1 cellular context compared by ENCODE assay signal in the genomic region with DNA sequence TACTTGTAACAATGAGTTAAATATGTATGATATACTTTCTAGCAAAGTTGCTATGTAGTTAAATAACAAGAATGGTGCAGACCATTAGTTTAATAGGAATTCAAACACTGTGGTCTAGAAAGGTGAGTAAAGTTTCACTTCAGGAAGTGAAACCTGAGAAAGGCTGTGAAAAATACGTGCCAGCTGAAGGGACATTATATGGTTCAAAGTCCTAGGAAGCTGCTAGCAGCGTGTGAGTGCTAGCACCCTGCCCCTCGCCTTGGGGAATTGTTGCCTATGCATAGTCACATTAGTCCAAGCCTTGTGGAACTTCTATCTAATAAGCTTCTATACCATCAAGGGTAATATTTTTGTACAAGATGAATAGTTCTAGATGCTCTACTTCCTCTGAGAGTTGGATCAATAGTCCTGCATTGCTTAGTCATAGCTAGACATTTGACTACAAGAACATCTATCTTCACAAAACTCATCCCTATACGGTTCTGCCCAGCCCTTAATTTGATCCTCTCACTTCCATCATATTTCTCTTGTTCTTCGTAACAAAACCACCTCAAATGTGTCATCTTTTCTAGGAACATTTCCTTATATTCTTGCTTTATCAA.
TF ChIP-seq lines count a peak whose summit lies in the region.

No MANE protein-coding gene starts in this region.

TF ChIP-seq in GM12878, 131 proteins besides CTCF, POLR2A, EP300 and RAD21 (continued from another document):
- TF ChIP-seq, protein P1, sequence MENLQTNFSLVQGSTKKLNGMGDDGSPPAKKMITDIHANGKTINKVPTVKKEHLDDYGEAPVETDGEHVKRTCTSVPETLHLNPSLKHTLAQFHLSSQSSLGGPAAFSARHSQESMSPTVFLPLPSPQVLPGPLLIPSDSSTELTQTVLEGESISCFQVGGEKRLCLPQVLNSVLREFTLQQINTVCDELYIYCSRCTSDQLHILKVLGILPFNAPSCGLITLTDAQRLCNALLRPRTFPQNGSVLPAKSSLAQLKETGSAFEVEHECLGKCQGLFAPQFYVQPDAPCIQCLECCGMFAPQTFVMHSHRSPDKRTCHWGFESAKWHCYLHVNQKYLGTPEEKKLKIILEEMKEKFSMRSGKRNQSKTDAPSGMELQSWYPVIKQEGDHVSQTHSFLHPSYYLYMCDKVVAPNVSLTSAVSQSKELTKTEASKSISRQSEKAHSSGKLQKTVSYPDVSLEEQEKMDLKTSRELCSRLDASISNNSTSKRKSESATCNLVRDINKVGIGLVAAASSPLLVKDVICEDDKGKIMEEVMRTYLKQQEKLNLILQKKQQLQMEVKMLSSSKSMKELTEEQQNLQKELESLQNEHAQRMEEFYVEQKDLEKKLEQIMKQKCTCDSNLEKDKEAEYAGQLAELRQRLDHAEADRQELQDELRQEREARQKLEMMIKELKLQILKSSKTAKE (IDR thresholded peaks at IDR 0.05; ENCODE audit: low read depth, poor library complexity, severe bottlenecking): peak; percentile 44
- TF ChIP-seq NBN (IDR thresholded peaks at IDR 0.05): peak; percentile 59; the same call in 1 of the 2 replicates
- no peak for TF ChIP-seq NFYA (IDR thresholded peaks at IDR 0.05; ENCODE audit: borderline replicate concordance, low read depth, low read length)
- TF ChIP-seq NR2C1 (IDR thresholded peaks at IDR 0.05): no peak
- TF ChIP-seq, protein P2, sequence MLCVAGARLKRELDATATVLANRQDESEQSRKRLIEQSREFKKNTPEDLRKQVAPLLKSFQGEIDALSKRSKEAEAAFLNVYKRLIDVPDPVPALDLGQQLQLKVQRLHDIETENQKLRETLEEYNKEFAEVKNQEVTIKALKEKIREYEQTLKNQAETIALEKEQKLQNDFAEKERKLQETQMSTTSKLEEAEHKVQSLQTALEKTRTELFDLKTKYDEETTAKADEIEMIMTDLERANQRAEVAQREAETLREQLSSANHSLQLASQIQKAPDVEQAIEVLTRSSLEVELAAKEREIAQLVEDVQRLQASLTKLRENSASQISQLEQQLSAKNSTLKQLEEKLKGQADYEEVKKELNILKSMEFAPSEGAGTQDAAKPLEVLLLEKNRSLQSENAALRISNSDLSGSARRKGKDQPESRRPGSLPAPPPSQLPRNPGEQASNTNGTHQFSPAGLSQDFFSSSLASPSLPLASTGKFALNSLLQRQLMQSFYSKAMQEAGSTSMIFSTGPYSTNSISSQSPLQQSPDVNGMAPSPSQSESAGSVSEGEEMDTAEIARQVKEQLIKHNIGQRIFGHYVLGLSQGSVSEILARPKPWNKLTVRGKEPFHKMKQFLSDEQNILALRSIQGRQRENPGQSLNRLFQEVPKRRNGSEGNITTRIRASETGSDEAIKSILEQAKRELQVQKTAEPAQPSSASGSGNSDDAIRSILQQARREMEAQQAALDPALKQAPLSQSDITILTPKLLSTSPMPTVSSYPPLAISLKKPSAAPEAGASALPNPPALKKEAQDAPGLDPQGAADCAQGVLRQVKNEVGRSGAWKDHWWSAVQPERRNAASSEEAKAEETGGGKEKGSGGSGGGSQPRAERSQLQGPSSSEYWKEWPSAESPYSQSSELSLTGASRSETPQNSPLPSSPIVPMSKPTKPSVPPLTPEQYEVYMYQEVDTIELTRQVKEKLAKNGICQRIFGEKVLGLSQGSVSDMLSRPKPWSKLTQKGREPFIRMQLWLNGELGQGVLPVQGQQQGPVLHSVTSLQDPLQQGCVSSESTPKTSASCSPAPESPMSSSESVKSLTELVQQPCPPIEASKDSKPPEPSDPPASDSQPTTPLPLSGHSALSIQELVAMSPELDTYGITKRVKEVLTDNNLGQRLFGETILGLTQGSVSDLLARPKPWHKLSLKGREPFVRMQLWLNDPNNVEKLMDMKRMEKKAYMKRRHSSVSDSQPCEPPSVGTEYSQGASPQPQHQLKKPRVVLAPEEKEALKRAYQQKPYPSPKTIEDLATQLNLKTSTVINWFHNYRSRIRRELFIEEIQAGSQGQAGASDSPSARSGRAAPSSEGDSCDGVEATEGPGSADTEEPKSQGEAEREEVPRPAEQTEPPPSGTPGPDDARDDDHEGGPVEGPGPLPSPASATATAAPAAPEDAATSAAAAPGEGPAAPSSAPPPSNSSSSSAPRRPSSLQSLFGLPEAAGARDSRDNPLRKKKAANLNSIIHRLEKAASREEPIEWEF (IDR thresholded peaks at IDR 0.05; ENCODE audit: insufficient replicate concordance, low read depth, low read length): peak; percentile 51
- TF ChIP-seq GATAD2B (conservative IDR thresholded peaks at IDR 0.05; ENCODE audit: low read depth): 0 out of 2 replicates have a peak, but pooled peaks have one; percentile 54
- TF ChIP-seq POU2F2 (IDR thresholded peaks at IDR 0.05; ENCODE audit: borderline replicate concordance, low read depth, low read length): peak; percentile 61; the same call in 1 of the 3 replicates
- 0 out of 2 replicates have a peak, but pooled peaks have one; percentile 9 for TF ChIP-seq BMI1 (IDR thresholded peaks at IDR 0.05; ENCODE audit: borderline replicate concordance)
- TF ChIP-seq, protein P3, sequence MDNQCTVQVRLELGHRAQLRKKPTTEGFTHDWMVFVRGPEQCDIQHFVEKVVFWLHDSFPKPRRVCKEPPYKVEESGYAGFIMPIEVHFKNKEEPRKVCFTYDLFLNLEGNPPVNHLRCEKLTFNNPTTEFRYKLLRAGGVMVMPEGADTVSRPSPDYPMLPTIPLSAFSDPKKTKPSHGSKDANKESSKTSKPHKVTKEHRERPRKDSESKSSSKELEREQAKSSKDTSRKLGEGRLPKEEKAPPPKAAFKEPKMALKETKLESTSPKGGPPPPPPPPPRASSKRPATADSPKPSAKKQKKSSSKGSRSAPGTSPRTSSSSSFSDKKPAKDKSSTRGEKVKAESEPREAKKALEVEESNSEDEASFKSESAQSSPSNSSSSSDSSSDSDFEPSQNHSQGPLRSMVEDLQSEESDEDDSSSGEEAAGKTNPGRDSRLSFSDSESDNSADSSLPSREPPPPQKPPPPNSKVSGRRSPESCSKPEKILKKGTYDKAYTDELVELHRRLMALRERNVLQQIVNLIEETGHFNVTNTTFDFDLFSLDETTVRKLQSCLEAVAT (IDR thresholded peaks at IDR 0.05): 0 out of 2 replicates have a peak, but pooled peaks have one; percentile 10
- TF ChIP-seq, protein P4, sequence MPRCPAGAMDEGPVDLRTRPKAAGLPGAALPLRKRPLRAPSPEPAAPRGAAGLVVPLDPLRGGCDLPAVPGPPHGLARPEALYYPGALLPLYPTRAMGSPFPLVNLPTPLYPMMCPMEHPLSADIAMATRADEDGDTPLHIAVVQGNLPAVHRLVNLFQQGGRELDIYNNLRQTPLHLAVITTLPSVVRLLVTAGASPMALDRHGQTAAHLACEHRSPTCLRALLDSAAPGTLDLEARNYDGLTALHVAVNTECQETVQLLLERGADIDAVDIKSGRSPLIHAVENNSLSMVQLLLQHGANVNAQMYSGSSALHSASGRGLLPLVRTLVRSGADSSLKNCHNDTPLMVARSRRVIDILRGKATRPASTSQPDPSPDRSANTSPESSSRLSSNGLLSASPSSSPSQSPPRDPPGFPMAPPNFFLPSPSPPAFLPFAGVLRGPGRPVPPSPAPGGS (IDR thresholded peaks at IDR 0.05; ENCODE audit: borderline replicate concordance, insufficient read depth, low read depth, low read length, poor library complexity, severe bottlenecking): no peak
- peak; percentile 59 for TF ChIP-seq ATF7 (IDR thresholded peaks at IDR 0.05; ENCODE audit: low read depth)
- no peak for TF ChIP-seq TAF1 (IDR thresholded peaks at IDR 0.05; ENCODE audit: borderline replicate concordance, low read depth, low read length)
- 0 out of 2 replicates have a peak, but pooled peaks have one; percentile 36 for TF ChIP-seq ZNF207 (IDR thresholded peaks at IDR 0.05; ENCODE audit: borderline replicate concordance)
- TF ChIP-seq DPF2 (IDR thresholded peaks at IDR 0.05): peak; percentile 97
- peak; percentile 84 for TF ChIP-seq MEF2B (IDR thresholded peaks at IDR 0.05; ENCODE audit: partially characterized antibody, poor library complexity, severe bottlenecking)
- TF ChIP-seq, protein P5, sequence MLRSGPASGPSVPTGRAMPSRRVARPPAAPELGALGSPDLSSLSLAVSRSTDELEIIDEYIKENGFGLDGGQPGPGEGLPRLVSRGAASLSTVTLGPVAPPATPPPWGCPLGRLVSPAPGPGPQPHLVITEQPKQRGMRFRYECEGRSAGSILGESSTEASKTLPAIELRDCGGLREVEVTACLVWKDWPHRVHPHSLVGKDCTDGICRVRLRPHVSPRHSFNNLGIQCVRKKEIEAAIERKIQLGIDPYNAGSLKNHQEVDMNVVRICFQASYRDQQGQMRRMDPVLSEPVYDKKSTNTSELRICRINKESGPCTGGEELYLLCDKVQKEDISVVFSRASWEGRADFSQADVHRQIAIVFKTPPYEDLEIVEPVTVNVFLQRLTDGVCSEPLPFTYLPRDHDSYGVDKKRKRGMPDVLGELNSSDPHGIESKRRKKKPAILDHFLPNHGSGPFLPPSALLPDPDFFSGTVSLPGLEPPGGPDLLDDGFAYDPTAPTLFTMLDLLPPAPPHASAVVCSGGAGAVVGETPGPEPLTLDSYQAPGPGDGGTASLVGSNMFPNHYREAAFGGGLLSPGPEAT (IDR thresholded peaks at IDR 0.05; ENCODE audit: low read depth): peak; percentile 75
- no peak for TF ChIP-seq FOXM1 (IDR thresholded peaks at IDR 0.05; ENCODE audit: low read depth, low read length)
- TF ChIP-seq ZNF217 (IDR thresholded peaks at IDR 0.05): peak; percentile 34; the same call in 1 of the 2 replicates
TF ChIP-seq in GM12878: peak in this region for 23.
